8 cellular contexts compared by ENCODE assay signal in the genomic region with DNA sequence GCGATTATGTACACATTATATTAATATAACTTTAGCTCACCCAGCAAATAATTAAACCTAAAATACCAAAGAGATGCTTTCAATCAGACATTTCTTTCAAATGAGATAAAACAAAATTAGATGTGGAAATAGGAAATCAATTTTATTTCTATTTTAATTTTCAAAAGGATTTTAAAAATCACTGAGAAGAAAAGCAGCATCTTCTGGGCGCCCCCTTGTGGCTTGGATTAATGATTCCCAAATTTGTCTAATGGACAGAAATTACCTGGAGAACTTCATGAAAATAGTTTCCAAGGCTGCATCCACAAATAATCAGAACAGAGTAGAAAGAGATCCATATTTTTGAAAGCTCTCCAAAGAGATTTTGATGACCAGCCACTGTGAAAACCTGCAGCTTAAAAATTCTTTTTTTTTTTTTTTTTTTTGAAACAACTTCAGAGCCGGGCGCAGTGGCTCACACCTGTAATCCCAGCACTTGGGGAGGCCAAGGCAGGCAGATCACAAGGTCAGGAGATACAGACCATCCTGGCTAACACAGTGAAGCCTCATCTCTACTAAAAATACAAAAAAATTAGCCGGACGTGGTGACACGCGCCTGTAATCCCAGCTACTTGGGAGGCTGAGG.
DNase-seq lines count a peak whose midpoint lies in the region; ATAC-seq, FAIRE-seq and TF ChIP-seq lines count a peak whose summit lies in the region.

No MANE protein-coding gene starts in this region.

- H3K4me3 ChIP-seq in coronary artery = no peak overlapping the region

- no peak for FAIRE-seq in urothelium cell line (lab: Jason Lieb, UNC)

- DNase-seq in Ammon's horn (ENCODE audit: low spot score) (peak; percentile 32), T follicular helper cell (ENCODE audit: low read depth) (peak; percentile 33), coronary artery (ENCODE audit: low spot score) (no peak), middle frontal gyrus (ENCODE audit: extremely low spot score, low spot score) (peak; percentile 53), urothelium cell line (ENCODE audit: low spot score) (peak; percentile 29)
- DNase-seq in NK-92 treated with Interleukin-12 subunit alpha and Interleukin-12 subunit beta, amount 100 ng/mL, for 24 hours (lab: John Stamatoyannopoulos, UW) = no peak

- ATAC-seq in GM21526 (IDR thresholded peaks at IDR 0.05; ENCODE audit: low FRiP score, unreplicated experiment) = no peak

- peak; percentile 47; the same call in 1 of the 2 replicates for TF ChIP-seq CTCF in GM12874 (IDR thresholded peaks at IDR 0.05; ENCODE audit: insufficient read depth, low read depth, low read length)
- TF ChIP-seq CTCF in coronary artery (IDR thresholded peaks at IDR 0.05) = peak; percentile 75

- no peak overlapping the region for H3K27ac ChIP-seq in coronary artery

Comparison
In these comparisons a context has a peak if more than half of its experiments do, and no peak if none do; other contexts are left out.
1. DNase-seq: peak in Ammon's horn (single experiment), T follicular helper cell (single experiment), middle frontal gyrus (single experiment) and urothelium cell line (single experiment); none in coronary artery (single experiment) and NK-92 treated with Interleukin-12 subunit alpha and Interleukin-12 subunit beta, amount 100 ng/mL, for 24 hours (single experiment).